27 cellular contexts compared by ENCODE assay signal in the genomic region with DNA sequence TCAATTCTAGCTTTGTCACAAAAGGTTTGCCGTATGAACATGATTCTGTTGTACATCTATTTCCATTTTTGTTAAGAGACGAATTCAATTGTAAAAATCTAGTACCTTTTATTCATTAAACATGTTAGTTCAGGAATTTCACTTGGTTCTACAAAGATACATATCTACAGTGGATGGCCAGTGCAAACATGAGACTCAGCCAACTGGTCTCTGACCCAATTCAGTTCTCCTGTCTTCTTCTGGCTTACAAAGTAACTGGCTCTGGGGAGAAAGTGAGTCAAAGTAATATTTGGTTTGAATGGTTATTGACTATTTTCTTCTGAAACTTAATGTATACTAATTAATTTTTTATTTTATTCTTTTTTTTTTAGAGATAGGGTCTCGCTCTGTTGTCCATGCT.
"Had no signal": no experiment of that assay in that cellular context is flagged by ENCODE, and none has a peak within 500 bp of the region (broad histone marks: within the 10 kb centered on the region; RNA-seq: fewer than 3 reads in every experiment).

No MANE protein-coding gene starts in this region.

- ATAC-seq: effector memory CD8-positive, alpha-beta T cell; esophagus mucosa; foreskin keratinocyte; gastrocnemius medialis; gastroesophageal sphincter; heart left ventricle; heart right ventricle had no signal

- H3K4me1 ChIP-seq: colonic mucosa, esophagus muscularis mucosa, gastroesophageal sphincter, heart left ventricle, heart right ventricle had no signal

- DNase-seq: colonic mucosa; cortex of kidney; dermis blood vessel endothelial cell; dorsolateral prefrontal cortex; effector CD4-positive, alpha-beta T cell; effector CD8-positive, alpha-beta T cell; effector memory CD4-positive, alpha-beta T cell; effector memory CD8-positive, alpha-beta T cell; erythroblast; esophagus squamous epithelium; foreskin fibroblast; foreskin melanocyte; gastrocnemius medialis; glutamatergic neuron; head of caudate nucleus; heart left ventricle; heart right ventricle had no signal

- H3K9me3 Mint-ChIP-seq: dendritic cell treated with granulocyte-macrophage colony-stimulating factor and Interleukin-4, amounts not matched to agents 40 ng/mL and 50 ng/mL, for 4 days; effector memory CD8-positive, alpha-beta T cell had no signal

- H3K9me3 ChIP-seq: colonic mucosa, esophagus muscularis mucosa, esophagus squamous epithelium, gastrocnemius medialis, gastroesophageal sphincter, heart left ventricle, heart right ventricle had no signal

- H3K27me3 Mint-ChIP-seq: dendritic cell treated with granulocyte-macrophage colony-stimulating factor and Interleukin-4, amounts not matched to agents 40 ng/mL and 50 ng/mL, for 4 days had no signal

- H3K36me3 ChIP-seq: colonic mucosa, esophagus muscularis mucosa, esophagus squamous epithelium, gastrocnemius medialis, gastroesophageal sphincter, heart right ventricle had no signal

- H3K4me3 Mint-ChIP-seq: dendritic cell treated with granulocyte-macrophage colony-stimulating factor and Interleukin-4, amounts not matched to agents 40 ng/mL and 50 ng/mL, for 4 days; effector memory CD8-positive, alpha-beta T cell had no signal

- FAIRE-seq: colon, endothelial cell of umbilical vein, frontal cortex had no signal

- H3K27me3 ChIP-seq: colonic mucosa, esophagus muscularis mucosa, esophagus squamous epithelium, foreskin keratinocyte, gastrocnemius medialis, gastroesophageal sphincter, heart left ventricle, heart right ventricle had no signal

- H3K4me3 ChIP-seq: colonic mucosa, coronary artery, dorsolateral prefrontal cortex, esophagus muscularis mucosa, esophagus squamous epithelium, gastrocnemius medialis, gastroesophageal sphincter, heart left ventricle, heart right ventricle had no signal

- H3K27ac ChIP-seq: colonic mucosa, coronary artery, dorsolateral prefrontal cortex, epithelial cell of prostate, esophagus muscularis mucosa, esophagus squamous epithelium, foreskin keratinocyte, gastroesophageal sphincter, heart left ventricle, heart right ventricle had no signal

- H3K27ac Mint-ChIP-seq: dendritic cell treated with granulocyte-macrophage colony-stimulating factor and Interleukin-4, amounts not matched to agents 40 ng/mL and 50 ng/mL, for 4 days; effector memory CD8-positive, alpha-beta T cell had no signal
